9 cellular contexts compared by ENCODE assay signal in the genomic region with DNA sequence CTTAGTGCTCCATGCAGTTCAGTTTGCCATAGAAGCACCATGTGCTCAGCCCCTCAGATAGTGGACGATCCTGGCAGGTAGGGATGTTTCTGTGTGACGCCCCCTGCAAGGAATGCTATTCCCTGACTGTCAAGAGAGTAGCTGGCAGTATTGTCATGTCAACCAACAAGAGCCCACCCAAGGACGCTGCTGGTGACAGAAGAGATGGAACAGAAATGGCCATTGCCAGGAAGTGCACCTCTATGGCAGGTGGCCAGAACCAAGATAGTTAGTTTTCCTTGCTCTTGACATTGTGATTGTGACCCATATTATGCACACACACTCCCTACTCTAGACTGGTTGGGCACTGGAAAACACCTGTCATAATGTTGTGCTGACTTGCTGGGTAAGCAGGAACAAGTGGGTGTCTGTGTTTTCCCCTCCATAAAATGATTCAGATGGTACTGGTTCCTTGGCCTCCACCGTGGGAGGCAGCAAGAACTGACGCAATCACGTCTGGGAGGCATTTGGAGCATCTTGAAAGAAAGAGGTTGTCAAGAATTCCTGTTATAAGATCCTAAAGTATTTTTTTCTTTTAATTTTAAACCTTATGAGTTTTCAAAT.
A peak's percentile ranks its signal among the peaks of the same experiment; 100 is the strongest.
DNase-seq lines count a peak whose midpoint lies in the region; ATAC-seq and TF ChIP-seq lines count a peak whose summit lies in the region.
"Had no signal": no experiment of that assay in that cellular context is flagged by ENCODE, and none has a peak within 500 bp of the region (broad histone marks: within the 10 kb centered on the region; RNA-seq: fewer than 3 reads in every experiment).

No MANE protein-coding gene starts in this region.

- peaks cover 76% of the 10 kb centered on the region for H3K4me1 Mint-ChIP-seq in activated CD8-positive, alpha-beta T cell treated with anti-CD3 and anti-CD28 coated beads for 36 hours (ENCODE audit: low read depth)

- H3K27ac Mint-ChIP-seq in activated CD8-positive, alpha-beta T cell treated with anti-CD3 and anti-CD28 coated beads for 36 hours = peak overlapping the region; percentile 100

- CTCF ChIA-PET in activated CD8-positive, alpha-beta T cell treated with anti-CD3 and anti-CD28 coated beads for 36 hours (lab: Charles Lee) = interaction anchor here (0.7 to 0.9 kb wide), 2 partner anchors 18 to 575 kb away, joined by 3 read pairs; no protein-coding TSS in a partner anchor

- peak; percentile 25 for DNase-seq in NB4 (ENCODE audit: low read depth)
- DNase-seq in activated CD8-positive, alpha-beta T cell treated with anti-CD3 and anti-CD28 coated beads for 36 hours = peak; percentile 66
- DNase-seq in fibroblast of villous mesenchyme (ENCODE audit: low read depth) = peak; percentile 66
- peak; percentile 46 to 56 for DNase-seq in stimulated activated CD8-positive, alpha-beta memory T cell treated with anti-CD3 and anti-CD28 coated beads, Interleukin-7, amount 100 ng/mL, for 4 hours (ENCODE audit: low read depth in 2 of 2)
- no peak for DNase-seq in SIG-M5 (lab: John Stamatoyannopoulos, UW)
- no peak for DNase-seq in caudate nucleus (lab: John Stamatoyannopoulos, UW)
- DNase-seq in NCI-H146 treated with DMSO at 0.1 percent for 48 hours (lab: John Stamatoyannopoulos, UW; ENCODE audit: unreplicated experiment) = no peak

- ATAC-seq in activated CD8-positive, alpha-beta T cell treated with anti-CD3 and anti-CD28 coated beads for 36 hours = peak; percentile 88
- no peak for ATAC-seq in GM19463 (IDR thresholded peaks at IDR 0.05; ENCODE audit: unreplicated experiment)
- ATAC-seq: left lobe of liver had no signal

- H3K36me3 Mint-ChIP-seq in activated CD8-positive, alpha-beta T cell treated with anti-CD3 and anti-CD28 coated beads for 36 hours (ENCODE audit: low read depth) = peaks cover 87% of the 10 kb centered on the region

- no peaks in the 10 kb centered on the region for H3K27me3 Mint-ChIP-seq in activated CD8-positive, alpha-beta T cell treated with anti-CD3 and anti-CD28 coated beads for 36 hours

- no peak overlapping the region for H3K4me3 ChIP-seq in NB4 (ENCODE audit: low read depth, low read length)
- H3K4me3 ChIP-seq in fibroblast of villous mesenchyme (ENCODE audit: low read depth, low read length) = no peak overlapping the region

- H3K9me3 Mint-ChIP-seq in activated CD8-positive, alpha-beta T cell treated with anti-CD3 and anti-CD28 coated beads for 36 hours = peaks cover 9% of the 10 kb centered on the region

- no peak overlapping the region for H3K4me3 Mint-ChIP-seq in activated CD8-positive, alpha-beta T cell treated with anti-CD3 and anti-CD28 coated beads for 36 hours

- POLR2A ChIA-PET in activated CD8-positive, alpha-beta T cell treated with anti-CD3 and anti-CD28 coated beads for 36 hours (lab: Charles Lee) = interaction anchor here (0.6 to 1.1 kb wide), 2 partner anchors 19 to 179 kb away, joined by 3 read pairs; no protein-coding TSS in a partner anchor

- H3K27ac ChIP-seq in caudate nucleus (ENCODE audit: low read depth, low read length) = no peak overlapping the region

- no peak for TF ChIP-seq CTCF in NB4 (IDR thresholded peaks at IDR 0.05; ENCODE audit: low read depth, low read length)
- no peak for TF ChIP-seq CTCF in activated CD8-positive, alpha-beta T cell treated with anti-CD3 and anti-CD28 coated beads for 36 hours (IDR thresholded peaks at IDR 0.05)
- TF ChIP-seq CTCF in fibroblast of villous mesenchyme (IDR thresholded peaks at IDR 0.05; ENCODE audit: insufficient read depth, low read depth, low read length) = no peak

- no peak for TF ChIP-seq POLR2A in NB4 (IDR thresholded peaks at IDR 0.05; ENCODE audit: extremely low read depth, insufficient read length)

- intact Hi-C loops in activated CD8-positive, alpha-beta T cell treated with anti-CD3 and anti-CD28 coated beads for 36 hours (cut with micrococcal nuclease) = no loop called here

Comparison
In these comparisons a context has a peak if more than half of its experiments do, and no peak if none do; other contexts are left out.
1. DNase-seq: peak in NB4 (single experiment), activated CD8-positive, alpha-beta T cell treated with anti-CD3 and anti-CD28 coated beads for 36 hours (single experiment), fibroblast of villous mesenchyme (single experiment) and stimulated activated CD8-positive, alpha-beta memory T cell treated with anti-CD3 and anti-CD28 coated beads, Interleukin-7, amount 100 ng/mL, for 4 hours (2 of 2); none in SIG-M5 (single experiment), caudate nucleus (0 of 61) and NCI-H146 treated with DMSO at 0.1 percent for 48 hours (single experiment).